In genomic region chr18:32287873-32288272, GRCh38 we compare ENCODE assay signal across 26 cellular contexts.
"Had no signal": no experiment of that assay in that cellular context is flagged by ENCODE, and none has a peak within 500 bp of the region (broad histone marks: within the 10 kb centered on the region; RNA-seq: fewer than 3 reads in every experiment).

No MANE protein-coding gene starts in this region.

- H3K4me3 ChIP-seq: pancreas, prostate gland, skin epidermis, smooth muscle cell, spleen, suprapubic skin, testis, tibial nerve, upper lobe of left lung, vagina had no signal

- H3K36me3 ChIP-seq: neutrophil, prostate gland had no signal

- H3K9me3 ChIP-seq: neutrophil, pancreas, prostate gland, suprapubic skin, testis, upper lobe of left lung, vagina had no signal

- ATAC-seq: naive thymus-derived CD4-positive, alpha-beta T cell; natural killer cell; pancreas; stimulated activated memory B cell treated with anti-CD40 and anti-IgM and Interleukin-4, amounts not matched to agents 10 μg/mL and 1 μg/mL and 100 μg/mL, for 72 hours; stimulated activated naive CD8-positive, alpha-beta T cell treated with anti-CD3 and anti-CD28 coated beads, Interleukin-15, Interleukin-2, amounts not matched to agents 100 U/mL and 50 U/mL, for 24 hours had no signal

- H3K27ac ChIP-seq: neutrophil, pancreas, prostate gland, skin epidermis, spleen, suprapubic skin, testis, upper lobe of left lung, vagina had no signal

- H3K4me2 ChIP-seq: smooth muscle cell had no signal

- FAIRE-seq: urothelium cell line had no signal

- DNase-seq: naive thymus-derived CD4-positive, alpha-beta T cell; natural killer cell; nucleus accumbens; retina; spleen; stimulated activated CD4-positive, alpha-beta T cell treated with anti-CD3 and anti-CD28 coated beads, Interleukin-12 subunit alpha, Interleukin-12 subunit beta, amount 100 ng/mL, for 4 hours; stimulated activated CD4-positive, alpha-beta T cell treated with anti-CD3 and anti-CD28 coated beads, Interleukin-4, amount 100 ng/mL, for 1 hour; stimulated activated CD4-positive, alpha-beta T cell treated with anti-CD3 and anti-CD28 coated beads, Interleukin-4, amount 100 ng/mL, for 4 hours; stimulated activated CD8-positive, alpha-beta memory T cell treated with anti-CD3 and anti-CD28 coated beads, Interleukin-4, amount 100 ng/mL, for 48 hours; stimulated activated naive CD4-positive, alpha-beta T cell; stimulated activated naive CD8-positive, alpha-beta T cell treated with anti-CD3 and anti-CD28 coated beads, Interleukin-15, amount 100 ng/mL, for 72 hours; stimulated activated naive CD8-positive, alpha-beta T cell treated with anti-CD3 and anti-CD28 coated beads, Interleukin-15, Interleukin-2, amounts not matched to agents 100 U/mL and 50 U/mL, for 24 hours; substantia nigra; testis; trophoblast cell had no signal

- H3K4me1 ChIP-seq: pancreas, prostate gland, spleen, suprapubic skin, testis, upper lobe of left lung, vagina had no signal

- H3K27me3 ChIP-seq: neutrophil, pancreas, suprapubic skin, testis, tibial nerve, upper lobe of left lung, vagina had no signal
